In genomic region chr2:147164563-147164962, GRCh38 we compare ENCODE assay signal across 36 cellular contexts.
"Had no signal": no experiment of that assay in that cellular context is flagged by ENCODE, and none has a peak within 500 bp of the region (broad histone marks: within the 10 kb centered on the region; RNA-seq: fewer than 3 reads in every experiment).

No MANE protein-coding gene starts in this region.

- ATAC-seq: activated CD8-positive, alpha-beta T cell treated with anti-CD3 and anti-CD28 coated beads for 36 hours; activated naive CD4-positive, alpha-beta T cell treated with anti-CD3 and anti-CD28 coated beads, Interleukin-2, amount 50 U/mL, for 72 hours; activated T-cell treated with anti-CD3 and anti-CD28 coated beads, Interleukin-2, amount 50 U/mL, for 4 hours; activated T-cell treated with anti-CD3 and anti-CD28 coated beads, Interleukin-2, amount 50 U/mL, for 72 hours; activated T-helper 17 cell treated with anti-CD3 and anti-CD28 coated beads, Interleukin-2, amount 50 U/mL, for 72 hours; body of pancreas had no signal

- H3K4me3 ChIP-seq: adrenal gland, body of pancreas, breast epithelium had no signal

- H3K4me1 ChIP-seq: adrenal gland, body of pancreas, breast epithelium had no signal

- H3K27ac Mint-ChIP-seq: activated B cell treated with CpG ODN at 0.5 μM for 24 hours; activated CD4-positive, alpha-beta memory T cell treated with anti-CD3 and anti-CD28 coated beads for 36 hours; activated CD4-positive, alpha-beta T cell treated with anti-CD3 and anti-CD28 coated beads, Interleukin-2, amount 10 ng/mL, durations not matched to agents 24 days and 14 days; activated CD8-positive, alpha-beta T cell treated with anti-CD3 and anti-CD28 coated beads for 36 hours; activated naive CD4-positive, alpha-beta T cell treated with anti-CD3 and anti-CD28 coated beads for 36 hours; activated naive CD4-positive, alpha-beta T cell treated with anti-CD3 and anti-CD28 coated beads, Interleukin-2, amount 50 U/mL, for 72 hours; activated naive CD8-positive, alpha-beta T cell treated with anti-CD3 and anti-CD28 coated beads for 36 hours; activated T-cell treated with anti-CD3 and anti-CD28 coated beads, Interleukin-2, amount 50 U/mL, for 72 hours; activated T-helper 1 cell treated with anti-CD3 and anti-CD28 coated beads, Interleukin-12 subunit alpha, Interleukin-12 subunit beta, Interleukin-2, Interleukin-4 antibody, amounts not matched to agents 30 ng/mL and 10 ng/mL and 1 ng/mL, durations not matched to agents 14 hours and 24 hours and 36 hours; activated T-helper 17 cell treated with anti-CD3 and anti-CD28 coated beads, Interleukin-2, amount 50 U/mL, for 72 hours; T-helper 1 cell treated with Interleukin-12 subunit alpha and Interleukin-12 subunit beta and Interleukin-4 antibody, amounts not matched to agents 30 μg/mL and 1 μg/mL, for 36 hours; T-helper 2 cell treated with Interferon-gamma antibody and Interleukin-4, amounts not matched to agents 5 μg/mL and 100 μg/mL, for 36 hours had no signal

- H3K4me1 Mint-ChIP-seq: activated B cell treated with CpG ODN at 0.5 μM for 24 hours; activated naive CD8-positive, alpha-beta T cell treated with anti-CD3 and anti-CD28 coated beads for 36 hours had no signal

- H3K27me3 ChIP-seq: adrenal gland, body of pancreas, brain microvascular endothelial cell, breast epithelium had no signal

- H3K27ac ChIP-seq: adrenal gland, body of pancreas, brain microvascular endothelial cell, breast epithelium, VCaP had no signal

- DNase-seq: activated B cell treated with CpG ODN at 0.5 μM for 24 hours; activated CD4-positive, alpha-beta memory T cell treated with anti-CD3 and anti-CD28 coated beads for 36 hours; activated CD4-positive, alpha-beta T cell treated with anti-CD3 and anti-CD28 coated beads for 4 hours; activated CD4-positive, alpha-beta T cell treated with anti-CD3 and anti-CD28 coated beads, Interleukin-2, amount 10 ng/mL, durations not matched to agents 24 days and 14 days; activated CD4-positive, alpha-beta T cell treated with anti-CD3 and anti-CD28 coated beads, Interleukin-2, amount 50 U/mL, for 1 hour; activated CD4-positive, alpha-beta T cell treated with anti-CD3 and anti-CD28 coated beads, Interleukin-2, amount 50 U/mL, for 4 hours; activated CD4-positive, CD25-positive, alpha-beta regulatory T cell treated with anti-CD3 and anti-CD28 coated beads, Interleukin-2, amount 50 U/mL, for 72 hours; activated CD8-positive, alpha-beta memory T cell treated with anti-CD3 and anti-CD28 coated beads, Interleukin-2, amount 50 U/mL, for 4 hours; activated CD8-positive, alpha-beta T cell treated with anti-CD3 and anti-CD28 coated beads for 36 hours; activated effector memory CD4-positive, alpha-beta T cell treated with anti-CD3 and anti-CD28 coated beads, Interleukin-2, amount 50 U/mL, for 16 hours; activated gamma-delta T cell treated with Interleukin-2 at 50 U/mL for 16 hours; activated naive CD4-positive, alpha-beta T cell; activated naive CD4-positive, alpha-beta T cell treated with anti-CD3 and anti-CD28 coated beads for 36 hours; activated naive CD4-positive, alpha-beta T cell treated with anti-CD3 and anti-CD28 coated beads, Interleukin-2, amount 50 U/mL, for 16 hours; activated naive CD8-positive, alpha-beta T cell treated with anti-CD3 and anti-CD28 coated beads for 36 hours; activated T-cell treated with anti-CD3 and anti-CD28 coated beads for 4 hours; activated T-cell treated with anti-CD3 and anti-CD28 coated beads, Interleukin-2, amount 50 U/mL, for 1 hour; activated T-cell treated with anti-CD3 and anti-CD28 coated beads, Interleukin-2, amount 50 U/mL, for 4 hours; activated T-cell treated with anti-CD3 and anti-CD28 coated beads, Interleukin-2, amount 50 U/mL, for 72 hours; adrenal gland; amniotic stem cell; anterior cingulate cortex; body of pancreas; brain microvascular endothelial cell; central memory CD4-positive, alpha-beta T cell; SW 1271; T-helper 1 cell; T-helper 2 cell; T-helper 9 cell had no signal

- H3K4me3 Mint-ChIP-seq: activated B cell treated with CpG ODN at 0.5 μM for 24 hours; activated CD4-positive, alpha-beta memory T cell treated with anti-CD3 and anti-CD28 coated beads for 36 hours; activated CD4-positive, alpha-beta T cell treated with anti-CD3 and anti-CD28 coated beads, Interleukin-2, amount 10 ng/mL, durations not matched to agents 24 days and 14 days; activated CD8-positive, alpha-beta T cell treated with anti-CD3 and anti-CD28 coated beads for 36 hours; activated naive CD4-positive, alpha-beta T cell treated with anti-CD3 and anti-CD28 coated beads for 36 hours; activated naive CD8-positive, alpha-beta T cell treated with anti-CD3 and anti-CD28 coated beads for 36 hours; activated T-cell treated with anti-CD3 and anti-CD28 coated beads, Interleukin-2, amount 50 U/mL, for 4 hours; activated T-cell treated with anti-CD3 and anti-CD28 coated beads, Interleukin-2, amount 50 U/mL, for 72 hours; activated T-helper 1 cell treated with anti-CD3 and anti-CD28 coated beads, Interleukin-12 subunit alpha, Interleukin-12 subunit beta, Interleukin-2, Interleukin-4 antibody, amounts not matched to agents 30 ng/mL and 10 ng/mL and 1 ng/mL, durations not matched to agents 14 hours and 24 hours and 36 hours; activated T-helper 17 cell treated with anti-CD3 and anti-CD28 coated beads, Interleukin-2, amount 50 U/mL, for 72 hours; T-helper 1 cell treated with Interleukin-12 subunit alpha and Interleukin-12 subunit beta and Interleukin-4 antibody, amounts not matched to agents 30 μg/mL and 1 μg/mL, for 36 hours; T-helper 2 cell treated with Interferon-gamma antibody and Interleukin-4, amounts not matched to agents 5 μg/mL and 100 μg/mL, for 36 hours had no signal

- H3K9me3 Mint-ChIP-seq: activated B cell treated with CpG ODN at 0.5 μM for 24 hours; activated CD4-positive, alpha-beta memory T cell treated with anti-CD3 and anti-CD28 coated beads for 36 hours; activated CD8-positive, alpha-beta T cell treated with anti-CD3 and anti-CD28 coated beads for 36 hours; activated naive CD4-positive, alpha-beta T cell treated with anti-CD3 and anti-CD28 coated beads for 36 hours; activated naive CD8-positive, alpha-beta T cell treated with anti-CD3 and anti-CD28 coated beads for 36 hours; activated T-cell treated with anti-CD3 and anti-CD28 coated beads, Interleukin-2, amount 50 U/mL, for 4 hours; activated T-helper 1 cell treated with anti-CD3 and anti-CD28 coated beads, Interleukin-12 subunit alpha, Interleukin-12 subunit beta, Interleukin-2, Interleukin-4 antibody, amounts not matched to agents 30 ng/mL and 10 ng/mL and 1 ng/mL, durations not matched to agents 14 hours and 24 hours and 36 hours; T-helper 2 cell treated with Interferon-gamma antibody and Interleukin-4, amounts not matched to agents 5 μg/mL and 100 μg/mL, for 36 hours had no signal

- H3K36me3 ChIP-seq: adrenal gland, brain microvascular endothelial cell, breast epithelium had no signal

- H3K27me3 Mint-ChIP-seq: activated B cell treated with CpG ODN at 0.5 μM for 24 hours; activated CD4-positive, alpha-beta memory T cell treated with anti-CD3 and anti-CD28 coated beads for 36 hours; activated CD8-positive, alpha-beta T cell treated with anti-CD3 and anti-CD28 coated beads for 36 hours; activated T-helper 17 cell treated with anti-CD3 and anti-CD28 coated beads, Interleukin-2, amount 50 U/mL, for 72 hours had no signal

- H3K9me3 ChIP-seq: adrenal gland, body of pancreas, breast epithelium had no signal

- H3K36me3 Mint-ChIP-seq: activated CD4-positive, alpha-beta memory T cell treated with anti-CD3 and anti-CD28 coated beads for 36 hours; activated naive CD4-positive, alpha-beta T cell treated with anti-CD3 and anti-CD28 coated beads, Interleukin-2, amount 50 U/mL, for 72 hours; activated naive CD8-positive, alpha-beta T cell treated with anti-CD3 and anti-CD28 coated beads for 36 hours had no signal
